ENCODE assay signal across 22 cellular contexts in the genomic region with DNA sequence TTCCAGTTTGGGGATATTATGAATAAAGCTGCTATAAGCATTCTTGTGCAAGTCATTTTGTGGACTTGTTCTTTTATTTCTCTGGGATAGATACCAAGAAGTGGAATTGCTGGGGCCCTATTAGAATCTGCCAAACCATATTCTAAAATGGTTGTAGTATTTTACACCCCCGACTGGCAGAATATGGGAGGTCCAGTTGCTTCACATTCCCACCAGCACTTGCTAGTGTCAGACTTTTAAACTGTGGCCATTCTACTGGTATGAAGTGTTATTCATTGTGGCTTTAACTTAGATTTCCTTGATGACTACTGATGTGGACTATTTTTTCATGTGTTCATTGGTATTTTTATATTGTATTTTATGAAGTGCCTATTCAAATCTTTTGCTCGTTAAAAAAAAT. TPM values are rescaled to one million over a fixed set of nuclear protein-coding genes. Genes with fewer than 3 reads are reported as not detected.
A peak's percentile ranks its signal among the peaks of the same experiment; 100 is the strongest.
DNase-seq lines count a peak whose midpoint lies in the region; ATAC-seq, FAIRE-seq and TF ChIP-seq lines count a peak whose summit lies in the region.
"Had no signal": no experiment of that assay in that cellular context is flagged by ENCODE, and none has a peak within 500 bp of the region (broad histone marks: within the 10 kb centered on the region; RNA-seq: fewer than 3 reads in every experiment).

No MANE protein-coding gene starts in this region.

- intact Hi-C loops in naive thymus-derived CD4-positive, alpha-beta T cell (cut with micrococcal nuclease): no loop called here
- intact Hi-C loops in gastrocnemius medialis (cut with DNase I; ENCODE audit: low total_unique reads): no loop called here
- intact Hi-C loops in activated T-helper 1 cell treated with anti-CD3 and anti-CD28 coated beads, Interleukin-12 subunit alpha, Interleukin-12 subunit beta, Interleukin-2, Interleukin-4 antibody, amounts not matched to agents 30 ng/mL and 10 ng/mL and 1 ng/mL, durations not matched to agents 14 hours and 24 hours and 36 hours (cut with micrococcal nuclease): no loop called here

- no peaks in the 10 kb centered on the region for H3K27me3 Mint-ChIP-seq in CD4-positive, CD25-positive, alpha-beta regulatory T cell
- no peaks in the 10 kb centered on the region for H3K27me3 Mint-ChIP-seq in naive thymus-derived CD4-positive, alpha-beta T cell
- no peaks in the 10 kb centered on the region for H3K27me3 Mint-ChIP-seq in activated T-helper 1 cell treated with anti-CD3 and anti-CD28 coated beads, Interleukin-12 subunit alpha, Interleukin-12 subunit beta, Interleukin-2, Interleukin-4 antibody, amounts not matched to agents 30 ng/mL and 10 ng/mL and 1 ng/mL, durations not matched to agents 14 hours and 24 hours and 36 hours (ENCODE audit: insufficient read depth)

- no peak overlapping the region for H3K4me3 Mint-ChIP-seq in CD4-positive, CD25-positive, alpha-beta regulatory T cell
- H3K4me3 Mint-ChIP-seq in naive thymus-derived CD4-positive, alpha-beta T cell: peak overlapping the region in 1 of 10 donors; percentile 20
- no peak overlapping the region for H3K4me3 Mint-ChIP-seq in activated T-helper 1 cell treated with anti-CD3 and anti-CD28 coated beads, Interleukin-12 subunit alpha, Interleukin-12 subunit beta, Interleukin-2, Interleukin-4 antibody, amounts not matched to agents 30 ng/mL and 10 ng/mL and 1 ng/mL, durations not matched to agents 14 hours and 24 hours and 36 hours
- H3K4me3 Mint-ChIP-seq: H9 had no signal

- H3K27ac ChIP-seq in CD4-positive, CD25-positive, alpha-beta regulatory T cell (ENCODE audit: insufficient read depth, low read length, poor library complexity, severe bottlenecking): no peak overlapping the region
- no peak overlapping the region for H3K27ac ChIP-seq in naive thymus-derived CD4-positive, alpha-beta T cell (ENCODE audit: low read depth, low read length)
- H3K27ac ChIP-seq in gastrocnemius medialis: no peak overlapping the region
- H3K27ac ChIP-seq: C4-2B, KMS-11 had no signal

- POLR2A ChIA-PET in naive thymus-derived CD4-positive, alpha-beta T cell (lab: Charles Lee): no interaction called here

- TF ChIP-seq POLR2A in gastrocnemius medialis (IDR thresholded peaks at IDR 0.05): no peak

- peaks cover 19% of the 10 kb centered on the region for H3K4me1 ChIP-seq in CD4-positive, CD25-positive, alpha-beta regulatory T cell (ENCODE audit: control insufficient read depth, insufficient read depth, low read length, poor library complexity, severe bottlenecking)
- peaks cover 17 to 26% of the 10 kb centered on the region in 2 donors for H3K4me1 ChIP-seq in naive thymus-derived CD4-positive, alpha-beta T cell (ENCODE audit: control insufficient read depth in 2 of 2, insufficient read depth in 2 of 2, low read length in 2 of 2)
- no peaks in the 10 kb centered on the region for H3K4me1 ChIP-seq in gastrocnemius medialis

- no peaks in the 10 kb centered on the region for H3K36me3 ChIP-seq in CD4-positive, CD25-positive, alpha-beta regulatory T cell (ENCODE audit: control insufficient read depth, insufficient read depth, low read length)
- no peaks in the 10 kb centered on the region for H3K36me3 ChIP-seq in naive thymus-derived CD4-positive, alpha-beta T cell (ENCODE audit: control insufficient read depth in 2 of 3, insufficient read depth in 3 of 3, low read length in 3 of 3)
- no peaks in the 10 kb centered on the region for H3K36me3 ChIP-seq in gastrocnemius medialis

- TF ChIP-seq CTCF in gastrocnemius medialis (IDR thresholded peaks at IDR 0.05 in 4 of 5, conservative IDR thresholded peaks at IDR 0.05 in 1 of 5): no peak

- CTCF ChIA-PET in naive thymus-derived CD4-positive, alpha-beta T cell (lab: Charles Lee): interaction anchor here (0.6 kb wide), 1 partner anchor 10 kb away, joined by 3 read pairs; no protein-coding TSS in a partner anchor

- no peaks in the 10 kb centered on the region for H3K27me3 ChIP-seq in CD4-positive, CD25-positive, alpha-beta regulatory T cell (ENCODE audit: control insufficient read depth, insufficient read depth, low read length)
- no peaks in the 10 kb centered on the region for H3K27me3 ChIP-seq in naive thymus-derived CD4-positive, alpha-beta T cell (ENCODE audit: control insufficient read depth in 2 of 2, insufficient read depth in 2 of 2, low read length in 2 of 2)
- no peaks in the 10 kb centered on the region for H3K27me3 ChIP-seq in gastrocnemius medialis

- peaks cover 0 to 47% (median 26%) of the 10 kb centered on the region in 4 donors for H3K4me1 Mint-ChIP-seq in CD4-positive, CD25-positive, alpha-beta regulatory T cell
- H3K4me1 Mint-ChIP-seq in naive thymus-derived CD4-positive, alpha-beta T cell: peaks cover 15 to 41% (median 36%) of the 10 kb centered on the region in 7 donors
- H3K4me1 Mint-ChIP-seq in activated T-helper 1 cell treated with anti-CD3 and anti-CD28 coated beads, Interleukin-12 subunit alpha, Interleukin-12 subunit beta, Interleukin-2, Interleukin-4 antibody, amounts not matched to agents 30 ng/mL and 10 ng/mL and 1 ng/mL, durations not matched to agents 14 hours and 24 hours and 36 hours (ENCODE audit: low read depth): peaks cover 26% of the 10 kb centered on the region

- H3K9me3 ChIP-seq in CD4-positive, CD25-positive, alpha-beta regulatory T cell (ENCODE audit: control insufficient read depth in 2 of 2, low read length in 2 of 2): no peaks in the 10 kb centered on the region
- H3K9me3 ChIP-seq in naive thymus-derived CD4-positive, alpha-beta T cell (ENCODE audit: control insufficient read depth in 2 of 3, low read length in 3 of 3): no peaks in the 10 kb centered on the region
- no peaks in the 10 kb centered on the region for H3K9me3 ChIP-seq in gastrocnemius medialis
- H3K9me3 ChIP-seq: SK-N-SH had no signal

- in situ Hi-C loops in gastrocnemius medialis (cut with MboI; ENCODE audit: low sequenced_read_pairs in 4 of 4): no loop called here

- no peaks in the 10 kb centered on the region for H3K9me3 Mint-ChIP-seq in CD4-positive, CD25-positive, alpha-beta regulatory T cell
- H3K9me3 Mint-ChIP-seq in naive thymus-derived CD4-positive, alpha-beta T cell: peaks cover 0 to 5% (median 0%) of the 10 kb centered on the region in 11 donors
- no peaks in the 10 kb centered on the region for H3K9me3 Mint-ChIP-seq in activated T-helper 1 cell treated with anti-CD3 and anti-CD28 coated beads, Interleukin-12 subunit alpha, Interleukin-12 subunit beta, Interleukin-2, Interleukin-4 antibody, amounts not matched to agents 30 ng/mL and 10 ng/mL and 1 ng/mL, durations not matched to agents 14 hours and 24 hours and 36 hours

- no peak for DNase-seq in CD4-positive, CD25-positive, alpha-beta regulatory T cell
- DNase-seq in ELR (ENCODE audit: low read depth): peak; percentile 25
- no peak for DNase-seq in naive thymus-derived CD4-positive, alpha-beta T cell
- DNase-seq in gastrocnemius medialis: no peak
- no peak for DNase-seq in urothelium cell line (ENCODE audit: low spot score)
- DNase-seq in activated T-helper 1 cell treated with anti-CD3 and anti-CD28 coated beads, Interleukin-12 subunit alpha, Interleukin-12 subunit beta, Interleukin-2, Interleukin-4 antibody, amounts not matched to agents 30 ng/mL and 10 ng/mL and 1 ng/mL, durations not matched to agents 14 hours and 24 hours and 36 hours (ENCODE audit: low spot score): no peak
- DNase-seq: DMS79, H9, NCI-H1105, NCI-H146, NCI-H2029 treated with DMSO at 0.1 percent for 48 hours, NCI-H345, NCI-H524, NCI-H774, SIG-M5, SK-N-SH had no signal

- no peak overlapping the region for H3K4me3 ChIP-seq in CD4-positive, CD25-positive, alpha-beta regulatory T cell (ENCODE audit: low read depth, low read length)
- no peak overlapping the region for H3K4me3 ChIP-seq in naive thymus-derived CD4-positive, alpha-beta T cell (ENCODE audit: low read length)
- no peak overlapping the region for H3K4me3 ChIP-seq in gastrocnemius medialis

- H3K36me3 Mint-ChIP-seq in CD4-positive, CD25-positive, alpha-beta regulatory T cell: peaks cover 5% of the 10 kb centered on the region
- no peaks in the 10 kb centered on the region for H3K36me3 Mint-ChIP-seq in naive thymus-derived CD4-positive, alpha-beta T cell
- H3K36me3 Mint-ChIP-seq in activated T-helper 1 cell treated with anti-CD3 and anti-CD28 coated beads, Interleukin-12 subunit alpha, Interleukin-12 subunit beta, Interleukin-2, Interleukin-4 antibody, amounts not matched to agents 30 ng/mL and 10 ng/mL and 1 ng/mL, durations not matched to agents 14 hours and 24 hours and 36 hours (ENCODE audit: low read depth): no peaks in the 10 kb centered on the region

- FAIRE-seq in urothelium cell line (lab: Jason Lieb, UNC): no peak
- FAIRE-seq: A204.1, GM12891 had no signal

- peak overlapping the region in 2 of 3 donors; percentile 11 to 28 for H3K27ac Mint-ChIP-seq in CD4-positive, CD25-positive, alpha-beta regulatory T cell
- peak overlapping the region in 6 of 9 donors; percentile 9 to 100 (median 30) for H3K27ac Mint-ChIP-seq in naive thymus-derived CD4-positive, alpha-beta T cell
- no peak overlapping the region for H3K27ac Mint-ChIP-seq in activated T-helper 1 cell treated with anti-CD3 and anti-CD28 coated beads, Interleukin-12 subunit alpha, Interleukin-12 subunit beta, Interleukin-2, Interleukin-4 antibody, amounts not matched to agents 30 ng/mL and 10 ng/mL and 1 ng/mL, durations not matched to agents 14 hours and 24 hours and 36 hours
- H3K27ac Mint-ChIP-seq: H9 had no signal

- no peak for ATAC-seq in CD4-positive, CD25-positive, alpha-beta regulatory T cell (ENCODE audit: low read depth in 2 of 2)
- ATAC-seq in naive thymus-derived CD4-positive, alpha-beta T cell: no peak
- no peak for ATAC-seq in gastrocnemius medialis
- ATAC-seq: Panc1 had no signal

RNA-seq across cellular contexts. Expression of a gene that starts 18.1 kb away (rescaled TPM):
- 66.8 TPM for total RNA-seq in CD4-positive, CD25-positive, alpha-beta regulatory T cell
- polyA plus RNA-seq in CD4-positive, CD25-positive, alpha-beta regulatory T cell: 10 to 100 TPM; 55.0 to 92.7 (median 79.4) TPM
- 10 to 100 TPM; 53.0 to 90.5 (median 58.3) TPM for total RNA-seq in naive thymus-derived CD4-positive, alpha-beta T cell
- 10 to 100 TPM; 64.5 to 83.2 TPM for polyA plus RNA-seq in naive thymus-derived CD4-positive, alpha-beta T cell
- 10 to 100 TPM; 12.9 to 30.7 (median 23.0) TPM for total RNA-seq in gastrocnemius medialis
- 150 and 152 TPM in 2 replicates for total RNA-seq in activated T-helper 1 cell treated with anti-CD3 and anti-CD28 coated beads, Interleukin-12 subunit alpha, Interleukin-12 subunit beta, Interleukin-2, Interleukin-4 antibody, amounts not matched to agents 30 ng/mL and 10 ng/mL and 1 ng/mL, durations not matched to agents 14 hours and 24 hours and 36 hours

RNA-seq across cellular contexts. Expression of a gene that starts 29.6 kb away (rescaled TPM):
- total RNA-seq in CD4-positive, CD25-positive, alpha-beta regulatory T cell: 20.2 TPM
- 100 to 1,000 TPM; 125 to 231 (median 159) TPM for polyA plus RNA-seq in CD4-positive, CD25-positive, alpha-beta regulatory T cell
- 10 to 100 TPM; 15.0 to 70.7 (median 25.9) TPM for total RNA-seq in naive thymus-derived CD4-positive, alpha-beta T cell
- 100 to 1,000 TPM; 133 to 157 TPM for polyA plus RNA-seq in naive thymus-derived CD4-positive, alpha-beta T cell
- total RNA-seq in gastrocnemius medialis: over 10,000 TPM in 1 of 4 donors, 1,000 to 10,000 TPM in 3; 3,871 to 10,589 (median 6,239) TPM
- total RNA-seq in activated T-helper 1 cell treated with anti-CD3 and anti-CD28 coated beads, Interleukin-12 subunit alpha, Interleukin-12 subunit beta, Interleukin-2, Interleukin-4 antibody, amounts not matched to agents 30 ng/mL and 10 ng/mL and 1 ng/mL, durations not matched to agents 14 hours and 24 hours and 36 hours: 60.7 and 70.4 TPM in 2 replicates

RNA-seq across cellular contexts. Expression of a gene that starts 42.2 kb away (rescaled TPM):
- not detected for total RNA-seq in CD4-positive, CD25-positive, alpha-beta regulatory T cell
- not detected for polyA plus RNA-seq in CD4-positive, CD25-positive, alpha-beta regulatory T cell
- total RNA-seq in naive thymus-derived CD4-positive, alpha-beta T cell: 1 to 10 TPM in 1 of 5 experiments, not detected in 4; 1.6 TPM
- polyA plus RNA-seq in naive thymus-derived CD4-positive, alpha-beta T cell: not detected
- total RNA-seq in gastrocnemius medialis: not detected
- total RNA-seq in activated T-helper 1 cell treated with anti-CD3 and anti-CD28 coated beads, Interleukin-12 subunit alpha, Interleukin-12 subunit beta, Interleukin-2, Interleukin-4 antibody, amounts not matched to agents 30 ng/mL and 10 ng/mL and 1 ng/mL, durations not matched to agents 14 hours and 24 hours and 36 hours: 1.4 TPM in 1 of 2 replicates, not detected in the other
- total RNA-seq: HT1080 had no signal
- polyA plus RNA-seq: SK-N-SH had no signal

RNA-seq across cellular contexts. Expression of a gene that starts 44.0 kb away (rescaled TPM):
- not detected for total RNA-seq in CD4-positive, CD25-positive, alpha-beta regulatory T cell
- not detected for polyA plus RNA-seq in CD4-positive, CD25-positive, alpha-beta regulatory T cell
- total RNA-seq in naive thymus-derived CD4-positive, alpha-beta T cell: 10 to 100 TPM in 1 of 5 experiments, 1 to 10 TPM in 1, not detected in 3; 1.2 to 36.1 TPM
- not detected for polyA plus RNA-seq in naive thymus-derived CD4-positive, alpha-beta T cell
- 1 to 10 TPM in 2 of 4 donors, not detected in 2; 3.5 to 4.6 TPM for total RNA-seq in gastrocnemius medialis
- 28.5 and 29.1 TPM in 2 replicates for total RNA-seq in activated T-helper 1 cell treated with anti-CD3 and anti-CD28 coated beads, Interleukin-12 subunit alpha, Interleukin-12 subunit beta, Interleukin-2, Interleukin-4 antibody, amounts not matched to agents 30 ng/mL and 10 ng/mL and 1 ng/mL, durations not matched to agents 14 hours and 24 hours and 36 hours

RNA-seq across cellular contexts. Expression of a gene that starts 54.1 kb away (rescaled TPM):
- total RNA-seq in CD4-positive, CD25-positive, alpha-beta regulatory T cell: 6.8 TPM
- 10 to 100 TPM; 26.0 to 88.5 (median 37.1) TPM for polyA plus RNA-seq in CD4-positive, CD25-positive, alpha-beta regulatory T cell
- total RNA-seq in naive thymus-derived CD4-positive, alpha-beta T cell: 10 to 100 TPM in 1 of 5 experiments, 1 to 10 TPM in 4; 5.6 to 20.6 (median 8.7) TPM
- 10 to 100 TPM; 22.1 to 42.4 TPM for polyA plus RNA-seq in naive thymus-derived CD4-positive, alpha-beta T cell
- total RNA-seq in gastrocnemius medialis: 1 to 10 TPM in 1 of 4 donors, not detected in 3; 3.2 TPM
- total RNA-seq in activated T-helper 1 cell treated with anti-CD3 and anti-CD28 coated beads, Interleukin-12 subunit alpha, Interleukin-12 subunit beta, Interleukin-2, Interleukin-4 antibody, amounts not matched to agents 30 ng/mL and 10 ng/mL and 1 ng/mL, durations not matched to agents 14 hours and 24 hours and 36 hours: 4.3 and 5.2 TPM in 2 replicates
- total RNA-seq: HT1080 had no signal

Comparison
In these comparisons a context has a peak if more than half of its experiments do, and no peak if none do; other contexts are left out.
1. RNA of a gene that starts 29.6 kb away (total RNA-seq): 3,871 to 10,589 TPM in gastrocnemius medialis; 60.7 to 70.4 TPM in activated T-helper 1 cell treated with anti-CD3 and anti-CD28 coated beads, Interleukin-12 subunit alpha, Interleukin-12 subunit beta, Interleukin-2, Interleukin-4 antibody, amounts not matched to agents 30 ng/mL and 10 ng/mL and 1 ng/mL, durations not matched to agents 14 hours and 24 hours and 36 hours, 15.0 to 70.7 TPM in naive thymus-derived CD4-positive, alpha-beta T cell and 20.2 TPM in CD4-positive, CD25-positive, alpha-beta regulatory T cell (single experiment); every median in the first group is over 10 times any median in the second.